ENCODE assay signal across 11 cellular contexts in the genomic region with DNA sequence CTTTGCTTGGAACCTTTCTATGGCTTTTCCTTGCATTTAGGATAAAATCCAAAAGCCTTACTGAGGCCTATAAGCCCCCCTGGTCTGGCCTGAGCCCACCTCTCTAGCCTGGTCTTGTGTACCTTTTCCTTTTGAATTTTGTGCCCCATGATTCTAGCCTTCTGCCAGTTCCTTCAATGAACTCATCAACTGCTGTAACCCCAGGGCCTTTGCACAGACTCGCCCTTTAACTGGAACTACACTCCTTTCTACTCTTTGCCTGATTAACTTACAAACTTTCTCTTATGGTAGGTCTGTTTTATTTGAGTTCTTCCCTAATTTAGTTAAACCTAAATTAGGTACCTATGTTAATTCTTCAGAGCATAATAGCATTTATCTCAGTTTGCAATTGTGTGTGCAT. TPM values are rescaled to one million over a fixed set of nuclear protein-coding genes. Genes with fewer than 3 reads are reported as not detected.
A peak's percentile ranks its signal among the peaks of the same experiment; 100 is the strongest.
DNase-seq lines count a peak whose midpoint lies in the region; ATAC-seq, FAIRE-seq and TF ChIP-seq lines count a peak whose summit lies in the region.
"Had no signal": no experiment of that assay in that cellular context is flagged by ENCODE, and none has a peak within 500 bp of the region (broad histone marks: within the 10 kb centered on the region; RNA-seq: fewer than 3 reads in every experiment).

No MANE protein-coding gene starts in this region.

- peak; percentile 21 for FAIRE-seq in endothelial cell of umbilical vein (lab: Jason Lieb, UNC)
- FAIRE-seq: D721Med, endometrium had no signal

- peaks cover 10% of the 10 kb centered on the region for H3K36me3 ChIP-seq in CD4-positive, alpha-beta memory T cell (ENCODE audit: insufficient read depth, low read length)
- no peaks in the 10 kb centered on the region for H3K36me3 ChIP-seq in PC-9 (ENCODE audit: low read depth)
- H3K36me3 ChIP-seq in endothelial cell of umbilical vein (ENCODE audit: control insufficient read depth in 2 of 2, extremely low read depth in 1 of 2, insufficient read depth in 2 of 2, low read length in 2 of 2) = peaks cover 0 to 1% of the 10 kb centered on the region in 2 experiments

- H3K36me3 Mint-ChIP-seq in CD4-positive, alpha-beta memory T cell = peaks cover 9 to 31% of the 10 kb centered on the region in 2 donors
- peaks cover 4% of the 10 kb centered on the region for H3K36me3 Mint-ChIP-seq in progenitor cell of endocrine pancreas (ENCODE audit: insufficient read depth)

- intact Hi-C loops in CD4-positive, alpha-beta memory T cell (cut with micrococcal nuclease) = no loop called here
- intact Hi-C loops in PC-9 (cut with micrococcal nuclease; ENCODE audit: unreplicated experiment) = loop anchor here (2.0 kb wide), 2 partner anchors 22 to 30 kb away; no protein-coding TSS in a partner anchor
- intact Hi-C loops in endothelial cell of umbilical vein (cut with micrococcal nuclease) = no loop called here

- no peaks in the 10 kb centered on the region for H3K27me3 Mint-ChIP-seq in CD4-positive, alpha-beta memory T cell
- H3K27me3 Mint-ChIP-seq in progenitor cell of endocrine pancreas = no peaks in the 10 kb centered on the region

- peak overlapping the region; percentile 82 for H3K4me2 ChIP-seq in PC-9
- no peak overlapping the region for H3K4me2 ChIP-seq in endothelial cell of umbilical vein (ENCODE audit: insufficient read depth, low read length)

- H3K9me3 ChIP-seq in CD4-positive, alpha-beta memory T cell (ENCODE audit: control insufficient read depth in 1 of 2, low read length in 2 of 2) = no peaks in the 10 kb centered on the region
- no peaks in the 10 kb centered on the region for H3K9me3 ChIP-seq in PC-9 (ENCODE audit: insufficient read depth, low read depth)
- H3K9me3 ChIP-seq in endothelial cell of umbilical vein (replicated peaks; ENCODE audit: control insufficient read depth, insufficient read depth, low read length) = no peaks in the 10 kb centered on the region

- H3K27me3 ChIP-seq in CD4-positive, alpha-beta memory T cell (ENCODE audit: insufficient read depth, low read length) = no peaks in the 10 kb centered on the region
- no peaks in the 10 kb centered on the region for H3K27me3 ChIP-seq in PC-9 (ENCODE audit: insufficient read depth, low read depth)
- no peaks in the 10 kb centered on the region for H3K27me3 ChIP-seq in endothelial cell of umbilical vein (ENCODE audit: control insufficient read depth in 2 of 2, insufficient read depth in 2 of 2, low read length in 2 of 2)

- H3K9ac ChIP-seq in endothelial cell of umbilical vein (replicated peaks; ENCODE audit: extremely low read depth, insufficient read depth, low read length) = no peak overlapping the region

- peaks cover 36 to 74% (median 63%) of the 10 kb centered on the region in 4 donors for H3K4me1 Mint-ChIP-seq in CD4-positive, alpha-beta memory T cell
- H3K4me1 Mint-ChIP-seq in progenitor cell of endocrine pancreas (ENCODE audit: low read depth) = peaks cover 50% of the 10 kb centered on the region

- dilution Hi-C loops in endothelial cell of umbilical vein (cut with MboI; ENCODE audit: extremely low pct_ligation_motif_present, low sequenced_read_pairs) = no loop called here

- H3K4me3 Mint-ChIP-seq in CD4-positive, alpha-beta memory T cell = peak overlapping the region in 4 of 8 donors; percentile 84 to 88 (median 85)
- peak overlapping the region; percentile 89 for H3K4me3 Mint-ChIP-seq in progenitor cell of endocrine pancreas (ENCODE audit: low read depth)

- H3K9me3 Mint-ChIP-seq in CD4-positive, alpha-beta memory T cell = no peaks in the 10 kb centered on the region
- no peaks in the 10 kb centered on the region for H3K9me3 Mint-ChIP-seq in progenitor cell of endocrine pancreas (ENCODE audit: low read depth)

- BruUV-seq in PC-9 (replicated peaks; lab: Mats Ljungman, UMichigan) (no TSS peak), endothelial cell of umbilical vein (replicated peaks; lab: Mats Ljungman, UMichigan) (no TSS peak)

- no peak overlapping the region for H3K4me3 ChIP-seq in CD4-positive, alpha-beta memory T cell (ENCODE audit: low read length in 2 of 2)
- H3K4me3 ChIP-seq in PC-9 (peak overlapping the region; percentile 65; the same call in 1 of the 2 replicates), endothelial cell of umbilical vein (replicated peaks in 1 of 3; ENCODE audit: insufficient read depth in 1 of 3, low read depth in 1 of 3, low read length in 3 of 3) (no peak overlapping the region)

- no peaks in the 10 kb centered on the region for H3K9me1 ChIP-seq in endothelial cell of umbilical vein (replicated peaks; ENCODE audit: control insufficient read depth, extremely low read depth, insufficient read depth, low read length)

- H4K20me1 ChIP-seq in PC-9 (ENCODE audit: insufficient read depth) (no peaks in the 10 kb centered on the region; the same call in 1 of the 2 replicates), endothelial cell of umbilical vein (replicated peaks; ENCODE audit: control insufficient read depth, extremely low read depth, insufficient read depth, low read length) (no peaks in the 10 kb centered on the region)

- ATAC-seq in activated CD4-positive, CD25-positive, alpha-beta regulatory T cell treated with anti-CD3 and anti-CD28 coated beads, Interleukin-2, amount 50 U/mL, for 24 hours = no peak

- POLR2A ChIA-PET in CD4-positive, alpha-beta memory T cell (lab: Charles Lee; ENCODE audit: partially characterized antibody) = interaction anchor here (1.0 to 29.0 kb wide), 4 partner anchors 11 to 207 kb away, joined by 3 to 1054 read pairs (median 4); a partner anchor contains a TSS
- POLR2A ChIA-PET in PC-9 (lab: Charles Lee; ENCODE audit: unreplicated experiment) = no interaction called here
- POLR2A ChIA-PET in endothelial cell of umbilical vein (lab: Charles Lee) = no interaction called here

- peaks cover 77% of the 10 kb centered on the region for H3K4me1 ChIP-seq in CD4-positive, alpha-beta memory T cell (ENCODE audit: insufficient read depth, low read length)
- H3K4me1 ChIP-seq in PC-9 (replicated peaks; ENCODE audit: insufficient read depth) = peaks cover 17% of the 10 kb centered on the region
- peaks cover 32% of the 10 kb centered on the region for H3K4me1 ChIP-seq in endothelial cell of umbilical vein (ENCODE audit: control insufficient read depth, extremely low read depth, insufficient read depth, low read length)

- peak overlapping the region; percentile 90 to 99 (median 98) for H3K27ac Mint-ChIP-seq in CD4-positive, alpha-beta memory T cell
- H3K27ac Mint-ChIP-seq in progenitor cell of endocrine pancreas = peak overlapping the region; percentile 98

- no peak for TF ChIP-seq POLR2A in endothelial cell of umbilical vein (IDR thresholded peaks at IDR 0.05; ENCODE audit: low read depth, low read length)

- CTCF ChIA-PET in CD4-positive, alpha-beta memory T cell (lab: Charles Lee; ENCODE audit: partially characterized antibody) = interaction anchor here (0.6 to 4.5 kb wide), 15 partner anchors 12 to 193 kb away, joined by 3 to 46 read pairs (median 4); no protein-coding TSS in a partner anchor
- CTCF ChIA-PET in PC-9 (lab: Charles Lee) = no interaction called here
- CTCF ChIA-PET in endothelial cell of umbilical vein (lab: Charles Lee) = interaction anchor here (0.7 to 10.6 kb wide), 3 partner anchors 15 to 36 kb away, joined by 3 to 109 read pairs (median 5); no protein-coding TSS in a partner anchor

- no peak for TF ChIP-seq CTCF in PC-9 (conservative IDR thresholded peaks at IDR 0.05)
- TF ChIP-seq CTCF in endothelial cell of umbilical vein (IDR thresholded peaks at IDR 0.05; ENCODE audit: extremely low read depth in 1 of 2, insufficient read depth in 1 of 2, low read depth in 1 of 2, low read length in 2 of 2) = no peak
- no peak for TF ChIP-seq CTCF in progenitor cell of endocrine pancreas (IDR thresholded peaks at IDR 0.05; ENCODE audit: unreplicated experiment)

- peaks cover 62% of the 10 kb centered on the region for H3K79me2 ChIP-seq in PC-9 (ENCODE audit: low read depth)
- H3K79me2 ChIP-seq in endothelial cell of umbilical vein (ENCODE audit: control insufficient read depth, insufficient read depth, low read length) = peaks cover 51% of the 10 kb centered on the region

- H3F3A ChIP-seq in PC-9 (ENCODE audit: insufficient read depth, low read depth) = peaks cover 23% of the 10 kb centered on the region

- no peak for DNase-seq in CD4-positive, alpha-beta memory T cell
- DNase-seq in PC-9 = no peak
- DNase-seq in endothelial cell of umbilical vein (ENCODE audit: low read depth, low spot score) = no peak
- no peak for DNase-seq in progenitor cell of endocrine pancreas (ENCODE audit: low spot score, unreplicated experiment)
- DNase-seq in UCSD-AML1 (lab: John Stamatoyannopoulos, UW; ENCODE audit: unreplicated experiment) = no peak
- DNase-seq in putamen (ENCODE audit: low spot score) = no peak
- DNase-seq in SW 1271 (lab: John Stamatoyannopoulos, UW) = no peak

- H3K9me2 ChIP-seq in PC-9 (ENCODE audit: insufficient read depth) = no peaks in the 10 kb centered on the region

- H2AFZ ChIP-seq in PC-9 = no peak overlapping the region
- no peak overlapping the region for H2AFZ ChIP-seq in endothelial cell of umbilical vein (ENCODE audit: low read depth, low read length)

- peak overlapping the region; percentile 90 for H3K27ac ChIP-seq in CD4-positive, alpha-beta memory T cell (ENCODE audit: low read depth, low read length)
- H3K27ac ChIP-seq in PC-9 = peak overlapping the region; percentile 49
- peak overlapping the region; percentile 88 for H3K27ac ChIP-seq in endothelial cell of umbilical vein (ENCODE audit: insufficient read depth, low read depth, low read length)

RNA-seq across cellular contexts. Expression of a gene that starts 24.2 kb away (rescaled TPM):
- not detected for total RNA-seq in CD4-positive, alpha-beta memory T cell
- polyA plus RNA-seq in CD4-positive, alpha-beta memory T cell = not detected
- total RNA-seq in PC-9 (2021) (not detected in 2 replicates), endothelial cell of umbilical vein (0.39 and 0.40 TPM in 2 replicates), progenitor cell of endocrine pancreas (not detected in 2 replicates)
- 0.10 TPM in 1 of 2 replicates, not detected in the other for polyA plus RNA-seq in endothelial cell of umbilical vein
- polyA plus RNA-seq in endothelial cell of umbilical vein (2011; cell fraction: cytosol; rRNA removed) = not detected in 2 replicates
- polyA plus RNA-seq in endothelial cell of umbilical vein (2011; cell fraction: nucleus; rRNA removed) = not detected in 2 replicates
- polyA plus RNA-seq in endothelial cell of umbilical vein (2012) = not detected in 2 replicates
- polyA minus RNA-seq in endothelial cell of umbilical vein = not detected in 2 replicates
- not detected for polyA minus RNA-seq in endothelial cell of umbilical vein (2011; cell fraction: cytosol; rRNA and poly(A)+ RNA removed)
- polyA minus RNA-seq in endothelial cell of umbilical vein (2011; cell fraction: nucleus; rRNA and poly(A)+ RNA removed) = not detected in 2 replicates
- total RNA-seq: SK-MEL-5 had no signal

RNA-seq across cellular contexts. Expression of a gene that starts 31.3 kb away (rescaled TPM):
- total RNA-seq in CD4-positive, alpha-beta memory T cell = 10 to 100 TPM; 54.1 to 54.5 TPM
- 10 to 100 TPM in 1 of 2 donors, 1 to 10 TPM in 1; 5.1 to 20.7 TPM for polyA plus RNA-seq in CD4-positive, alpha-beta memory T cell
- 21.5 and 21.8 TPM in 2 replicates for total RNA-seq in PC-9 (2021)
- total RNA-seq in endothelial cell of umbilical vein = 37.8 and 43.4 TPM in 2 replicates
- 11.2 and 11.9 TPM in 2 replicates for polyA plus RNA-seq in endothelial cell of umbilical vein
- polyA plus RNA-seq in endothelial cell of umbilical vein (2011; cell fraction: cytosol; rRNA removed) = 11.3 and 13.6 TPM in 2 replicates
- 9.9 and 12.3 TPM in 2 replicates for polyA plus RNA-seq in endothelial cell of umbilical vein (2011; cell fraction: nucleus; rRNA removed)
- 27.6 and 34.9 TPM in 2 replicates for polyA plus RNA-seq in endothelial cell of umbilical vein (2012)
- 11.6 and 20.5 TPM in 2 replicates for polyA minus RNA-seq in endothelial cell of umbilical vein
- 6.7 TPM for polyA minus RNA-seq in endothelial cell of umbilical vein (2011; cell fraction: cytosol; rRNA and poly(A)+ RNA removed)
- 8.0 and 10.0 TPM in 2 replicates for polyA minus RNA-seq in endothelial cell of umbilical vein (2011; cell fraction: nucleus; rRNA and poly(A)+ RNA removed)
- 50.8 and 51.3 TPM in 2 replicates for total RNA-seq in progenitor cell of endocrine pancreas

RNA-seq across cellular contexts. Expression of a gene that starts 52.6 kb away (rescaled TPM):
- total RNA-seq in CD4-positive, alpha-beta memory T cell = 1 to 10 TPM in 1 of 2 experiments, under 1 TPM in 1; 0.72 to 2.1 TPM
- under 1 TPM; 0.61 to 0.87 TPM for polyA plus RNA-seq in CD4-positive, alpha-beta memory T cell
- total RNA-seq in PC-9 (2021) (37.8 and 44.9 TPM in 2 replicates), endothelial cell of umbilical vein (49.9 and 55.2 TPM in 2 replicates), progenitor cell of endocrine pancreas (35.7 and 38.5 TPM in 2 replicates)
- polyA plus RNA-seq in endothelial cell of umbilical vein = 13.4 and 15.5 TPM in 2 replicates
- polyA plus RNA-seq in endothelial cell of umbilical vein (2011; cell fraction: cytosol; rRNA removed) = 25.1 and 29.1 TPM in 2 replicates
- 31.9 and 52.5 TPM in 2 replicates for polyA plus RNA-seq in endothelial cell of umbilical vein (2011; cell fraction: nucleus; rRNA removed)
- polyA plus RNA-seq in endothelial cell of umbilical vein (2012) = 18.0 and 33.6 TPM in 2 replicates
- polyA minus RNA-seq in endothelial cell of umbilical vein = 17.1 and 22.1 TPM in 2 replicates
- 40.0 TPM for polyA minus RNA-seq in endothelial cell of umbilical vein (2011; cell fraction: cytosol; rRNA and poly(A)+ RNA removed)
- 31.5 and 42.2 TPM in 2 replicates for polyA minus RNA-seq in endothelial cell of umbilical vein (2011; cell fraction: nucleus; rRNA and poly(A)+ RNA removed)

Comparison
In these comparisons a context has a peak if more than half of its experiments do, and no peak if none do; other contexts are left out.
1. RNA of a gene that starts 52.6 kb away (total RNA-seq): 49.9 to 55.2 TPM in endothelial cell of umbilical vein, 37.8 to 44.9 TPM in PC-9 and 35.7 to 38.5 TPM in progenitor cell of endocrine pancreas; 0.72 to 2.1 TPM in CD4-positive, alpha-beta memory T cell; every median in the first group is over 10 times any median in the second.
2. Peak in every context shown above with its lines, with median percentiles within 50 percentile points of each other: H3K27ac ChIP-seq.